In genomic region chrX:45807572-45808425, GRCh38 we compare ENCODE assay signal across 9 cellular contexts.
DNase-seq lines count a peak whose midpoint lies in the region; ATAC-seq, FAIRE-seq and TF ChIP-seq lines count a peak whose summit lies in the region.
"Had no signal": no experiment of that assay in that cellular context is flagged by ENCODE, and none has a peak within 500 bp of the region (broad histone marks: within the 10 kb centered on the region; RNA-seq: fewer than 3 reads in every experiment).

No MANE protein-coding gene starts in this region.

- H3K36me3 ChIP-seq in CD4-positive, alpha-beta memory T cell (ENCODE audit: insufficient read depth, low read length): no peaks in the 10 kb centered on the region
- no peaks in the 10 kb centered on the region for H3K36me3 ChIP-seq in bronchial epithelial cell (ENCODE audit: control insufficient read depth, insufficient read depth, low read length)
- H3K36me3 ChIP-seq in naive thymus-derived CD4-positive, alpha-beta T cell (ENCODE audit: control insufficient read depth in 2 of 3, insufficient read depth in 3 of 3, low read length in 3 of 3): no peaks in the 10 kb centered on the region

- H3K27me3 Mint-ChIP-seq in CD4-positive, alpha-beta memory T cell: no peaks in the 10 kb centered on the region
- no peaks in the 10 kb centered on the region for H3K27me3 Mint-ChIP-seq in naive thymus-derived CD4-positive, alpha-beta T cell

- no peak for ATAC-seq in naive thymus-derived CD4-positive, alpha-beta T cell
- ATAC-seq in HG02938 (IDR thresholded peaks at IDR 0.05; ENCODE audit: unreplicated experiment) (no peak), GM18868 (IDR thresholded peaks at IDR 0.05; ENCODE audit: unreplicated experiment) (no peak), GM19328 (IDR thresholded peaks at IDR 0.05; ENCODE audit: unreplicated experiment) (no peak)

- POLR2A ChIA-PET in CD4-positive, alpha-beta memory T cell (lab: Charles Lee; ENCODE audit: partially characterized antibody): interaction anchor here (0.7 to 5.2 kb wide), 15 partner anchors 8 to 512 kb away, joined by 3 to 120 read pairs (median 12); no protein-coding TSS in a partner anchor
- POLR2A ChIA-PET in naive thymus-derived CD4-positive, alpha-beta T cell (lab: Charles Lee): interaction anchor here (0.7 to 2.8 kb wide), 4 partner anchors 31 to 49 kb away, joined by 3 to 24 read pairs (median 5); no protein-coding TSS in a partner anchor

- no peaks in the 10 kb centered on the region for H3K36me3 Mint-ChIP-seq in CD4-positive, alpha-beta memory T cell
- peaks cover 0 to 20% (median 0%) of the 10 kb centered on the region in 5 donors for H3K36me3 Mint-ChIP-seq in naive thymus-derived CD4-positive, alpha-beta T cell

- intact Hi-C loops in CD4-positive, alpha-beta memory T cell (cut with micrococcal nuclease): loop anchor here (2.0 to 10.0 kb wide), 3 partner anchors 37 to 517 kb away; no protein-coding TSS in a partner anchor
- intact Hi-C loops in naive thymus-derived CD4-positive, alpha-beta T cell (cut with micrococcal nuclease): loop anchor here (2.0 to 10.0 kb wide), 3 partner anchors 49 to 737 kb away; partner anchors contain the start of gene ZNF674 (in 1 of the 2)

- no peaks in the 10 kb centered on the region for H3K9me3 Mint-ChIP-seq in CD4-positive, alpha-beta memory T cell
- no peaks in the 10 kb centered on the region for H3K9me3 Mint-ChIP-seq in naive thymus-derived CD4-positive, alpha-beta T cell

- peaks cover 80% of the 10 kb centered on the region for H3K4me1 ChIP-seq in CD4-positive, alpha-beta memory T cell (ENCODE audit: insufficient read depth, low read length)
- peaks cover 15% of the 10 kb centered on the region in 2 donors for H3K4me1 ChIP-seq in naive thymus-derived CD4-positive, alpha-beta T cell (ENCODE audit: control insufficient read depth in 2 of 2, insufficient read depth in 2 of 2, low read length in 2 of 2)

- peak; percentile 26 to 62 (median 38) for DNase-seq in CD4-positive, alpha-beta memory T cell
- peak; percentile 57 for DNase-seq in MV-4-11 (lab: John Stamatoyannopoulos, UW)
- peak; percentile 52 for DNase-seq in bronchial epithelial cell (ENCODE audit: low read depth)
- DNase-seq in naive thymus-derived CD4-positive, alpha-beta T cell: peak in 5 of 9 donors; percentile 12 to 40 (median 30)
- DNase-seq in activated gamma-delta T cell treated with Interleukin-2 at 50 U/mL for 16 hours: no peak
- DNase-seq: posterior cingulate gyrus had no signal

- peak overlapping the region; percentile 74 to 92 (median 84) for H3K4me3 Mint-ChIP-seq in CD4-positive, alpha-beta memory T cell
- peak overlapping the region; percentile 30 to 90 (median 82) for H3K4me3 Mint-ChIP-seq in naive thymus-derived CD4-positive, alpha-beta T cell

- FAIRE-seq in bronchial epithelial cell (lab: Jason Lieb, UNC): no peak

- no peaks in the 10 kb centered on the region for H3K27me3 ChIP-seq in CD4-positive, alpha-beta memory T cell (ENCODE audit: insufficient read depth, low read length)
- H3K27me3 ChIP-seq in bronchial epithelial cell (ENCODE audit: control insufficient read depth, insufficient read depth, low read length): no peaks in the 10 kb centered on the region
- no peaks in the 10 kb centered on the region for H3K27me3 ChIP-seq in naive thymus-derived CD4-positive, alpha-beta T cell (ENCODE audit: control insufficient read depth in 2 of 2, insufficient read depth in 2 of 2, low read length in 2 of 2)

- no peaks in the 10 kb centered on the region for H3K9me3 ChIP-seq in CD4-positive, alpha-beta memory T cell (ENCODE audit: control insufficient read depth in 1 of 2, low read length in 2 of 2)
- no peaks in the 10 kb centered on the region for H3K9me3 ChIP-seq in naive thymus-derived CD4-positive, alpha-beta T cell (ENCODE audit: control insufficient read depth in 2 of 3, low read length in 3 of 3)

- H3K4me1 Mint-ChIP-seq in CD4-positive, alpha-beta memory T cell: peaks cover 36 to 79% (median 56%) of the 10 kb centered on the region in 4 donors
- H3K4me1 Mint-ChIP-seq in naive thymus-derived CD4-positive, alpha-beta T cell: peaks cover 10 to 82% (median 39%) of the 10 kb centered on the region in 7 donors

- peak overlapping the region; percentile 56 to 65 for H3K4me3 ChIP-seq in CD4-positive, alpha-beta memory T cell (ENCODE audit: low read length in 2 of 2)
- no peak overlapping the region for H3K4me3 ChIP-seq in bronchial epithelial cell (ENCODE audit: low read depth, low read length)
- H3K4me3 ChIP-seq in naive thymus-derived CD4-positive, alpha-beta T cell (ENCODE audit: low read length): peak overlapping the region; percentile 58

- H3K27ac ChIP-seq in CD4-positive, alpha-beta memory T cell (ENCODE audit: low read depth, low read length): peak overlapping the region; percentile 57
- H3K27ac ChIP-seq in naive thymus-derived CD4-positive, alpha-beta T cell (ENCODE audit: low read depth, low read length): peak overlapping the region; percentile 79

- TF ChIP-seq CTCF in bronchial epithelial cell (IDR thresholded peaks at IDR 0.05; ENCODE audit: insufficient read depth, low read length, severe bottlenecking): no peak

- peak overlapping the region; percentile 85 to 97 (median 94) for H3K27ac Mint-ChIP-seq in CD4-positive, alpha-beta memory T cell
- H3K27ac Mint-ChIP-seq in naive thymus-derived CD4-positive, alpha-beta T cell: peak overlapping the region; percentile 86 to 98 (median 96)

- CTCF ChIA-PET in CD4-positive, alpha-beta memory T cell (lab: Charles Lee; ENCODE audit: partially characterized antibody): interaction anchor here (0.8 to 2.5 kb wide), 5 partner anchors 35 to 293 kb away, joined by 3 to 21 read pairs (median 3); no protein-coding TSS in a partner anchor
- CTCF ChIA-PET in naive thymus-derived CD4-positive, alpha-beta T cell (lab: Charles Lee): interaction anchor here (0.7 to 1.7 kb wide), 3 partner anchors 9 to 41 kb away, joined by 3 to 4 read pairs (median 3); no protein-coding TSS in a partner anchor
